18 cellular contexts compared by ENCODE assay signal in genomic region chr13:113855931-113856715, GRCh38. TPM values are rescaled to one million over a fixed set of nuclear protein-coding genes. Genes with fewer than 3 reads are reported as not detected.
DNase-seq lines count a peak whose midpoint lies in the region; ATAC-seq, FAIRE-seq and TF ChIP-seq lines count a peak whose summit lies in the region.
"Had no signal": no experiment of that assay in that cellular context is flagged by ENCODE, and none has a peak within 500 bp of the region (broad histone marks: within the 10 kb centered on the region; RNA-seq: fewer than 3 reads in every experiment).

No MANE protein-coding gene starts in this region.

- H3K27ac ChIP-seq in ACC112 (ENCODE audit: low read depth, low read length) (no peak overlapping the region), GM23338 (ENCODE audit: low read depth) (no peak overlapping the region), H1 (ENCODE audit: low read depth, low read length) (no peak overlapping the region), osteoblast (ENCODE audit: low read depth, low read length) (peak overlapping the region; percentile 29), upper lobe of right lung (no peak overlapping the region)
- H3K27ac ChIP-seq: SJSA1 had no signal

- H2BK5ac ChIP-seq in H1 (ENCODE audit: low read depth, low read length), result 0 out of 2 replicates have a peak overlapping the region, but pooled peaks have one; percentile 44

- WGBS in H1 (ENCODE audit: extremely low coverage in 1 of 2, insufficient coverage in 1 of 2, insufficient read length in 1 of 2, insufficient replicate concordance in 2 of 2, low coverage in 1 of 2, low lambda C conversion rate in 2 of 2, missing lambda C conversion rate in 1 of 2), 2 experiments, result 92% methylated on average over 25 of the region's 25 CpGs; no CpG with 5 or more reads in 1 of the 2 experiments

- no peak overlapping the region for H3K4me3 Mint-ChIP-seq in GM23338
- no peak overlapping the region for H3K4me3 Mint-ChIP-seq in stimulated activated naive B cell treated with anti-CD40 and anti-IgM and Interleukin-4, amounts not matched to agents 10 μg/mL and 1 μg/mL and 100 μg/mL, for 72 hours
- H3K4me3 Mint-ChIP-seq: B cell had no signal

- no peak overlapping the region for H4K8ac ChIP-seq in H1 (ENCODE audit: extremely low read depth, insufficient read depth, low read length)

- 0 out of 2 replicates have a peak overlapping the region, but pooled peaks have one; percentile 41 for H2BK15ac ChIP-seq in H1 (ENCODE audit: low read length)

- no peaks in the 10 kb centered on the region for H3K36me3 ChIP-seq in ACC112 (ENCODE audit: insufficient read depth, low read length)
- no peaks in the 10 kb centered on the region for H3K36me3 ChIP-seq in GM23338 (ENCODE audit: insufficient read depth)
- no peaks in the 10 kb centered on the region; a peak in 2 of 8 replicates for H3K36me3 ChIP-seq in H1 (ENCODE audit: control insufficient read depth in 2 of 4, insufficient read depth in 4 of 4, low read length in 3 of 4)
- H3K36me3 ChIP-seq in osteoblast (ENCODE audit: insufficient read depth, low read length), result peaks cover 65% of the 10 kb centered on the region
- H3K36me3 ChIP-seq in upper lobe of right lung, result no peaks in the 10 kb centered on the region

- no peak overlapping the region for H4K5ac ChIP-seq in H1 (ENCODE audit: insufficient read length, low read depth, low read length)

- no peak overlapping the region for H3K23ac ChIP-seq in H1 (ENCODE audit: insufficient read length)

- no peak for TF ChIP-seq RAD21 in H1 (IDR thresholded peaks at IDR 0.05 in 1 of 2, conservative IDR thresholded peaks at IDR 0.05 in 1 of 2; ENCODE audit: low read depth in 2 of 2, low read length in 2 of 2)

- peak overlapping the region; percentile 82 for H4K91ac ChIP-seq in H1 (replicated peaks; ENCODE audit: insufficient read length, low read length)

- H2BK12ac ChIP-seq in H1 (ENCODE audit: low read depth, low read length), result peak overlapping the region; percentile 27; the same call in 1 of the 2 replicates

- H2AFZ ChIP-seq in ACC112 (ENCODE audit: low read length, unreplicated experiment), result no peak overlapping the region
- no peak overlapping the region for H2AFZ ChIP-seq in GM23338
- no peak overlapping the region for H2AFZ ChIP-seq in H1 (ENCODE audit: low read length)
- H2AFZ ChIP-seq in osteoblast (ENCODE audit: low read length), result no peak overlapping the region

- H3K18ac ChIP-seq in H1 (ENCODE audit: extremely low read depth, low read length), result no peak overlapping the region; the same call in 1 of the 2 replicates

- H3K79me1 ChIP-seq in H1 (ENCODE audit: low read depth, low read length), result peaks cover 6% of the 10 kb centered on the region

- H3K27ac Mint-ChIP-seq in GM23338, result peak overlapping the region; percentile 34; the same call in 1 of the 2 replicates
- no peak overlapping the region for H3K27ac Mint-ChIP-seq in stimulated activated naive B cell treated with anti-CD40 and anti-IgM and Interleukin-4, amounts not matched to agents 10 μg/mL and 1 μg/mL and 100 μg/mL, for 72 hours
- H3K27ac Mint-ChIP-seq: activated naive CD4-positive, alpha-beta T cell treated with anti-CD3 and anti-CD28 coated beads, Interleukin-2, amount 50 U/mL, for 72 hours; B cell had no signal

- H2BK120ac ChIP-seq in H1 (replicated peaks; ENCODE audit: low read depth, low read length), result no peak overlapping the region

- H3K4me1 Mint-ChIP-seq in GM23338, result peaks cover 62% of the 10 kb centered on the region
- peaks cover 38 to 39% of the 10 kb centered on the region in 2 donors for H3K4me1 Mint-ChIP-seq in stimulated activated naive B cell treated with anti-CD40 and anti-IgM and Interleukin-4, amounts not matched to agents 10 μg/mL and 1 μg/mL and 100 μg/mL, for 72 hours

- H2BK20ac ChIP-seq in H1 (ENCODE audit: low read length), result no peak overlapping the region

- H3K4me2 ChIP-seq in GM23338, result no peak overlapping the region
- no peak overlapping the region for H3K4me2 ChIP-seq in H1 (ENCODE audit: insufficient read depth in 1 of 2, low read depth in 2 of 2, low read length in 2 of 2)
- peak overlapping the region; percentile 33 for H3K4me2 ChIP-seq in osteoblast (ENCODE audit: insufficient read depth, low read length)

- H3K4me1 ChIP-seq in ACC112 (ENCODE audit: control insufficient read depth, insufficient read depth, low read length, unreplicated experiment) (peaks cover 13% of the 10 kb centered on the region), GM23338 (ENCODE audit: insufficient read depth) (peaks cover 17% of the 10 kb centered on the region), H1 (replicated peaks in 1 of 4; ENCODE audit: control insufficient read depth in 3 of 4, insufficient read depth in 4 of 4, low read length in 3 of 4) (peaks cover 12 to 33% (median 18%) of the 10 kb centered on the region in 4 experiments), osteoblast (ENCODE audit: insufficient read depth, low read length) (peaks cover 59% of the 10 kb centered on the region), upper lobe of right lung (peaks cover 51% of the 10 kb centered on the region)

- H3K4me3 ChIP-seq in ACC112 (ENCODE audit: low read depth, low read length), result peak overlapping the region; percentile 18; the same call in 1 of the 2 replicates
- H3K4me3 ChIP-seq in GM23338, result no peak overlapping the region
- H3K4me3 ChIP-seq in H1 (ENCODE audit: extremely low read depth in 1 of 4, insufficient read depth in 2 of 4, low read depth in 3 of 4, low read length in 4 of 4), result no peak overlapping the region
- H3K4me3 ChIP-seq in osteoblast (ENCODE audit: insufficient read depth, low read length), result no peak overlapping the region
- H3K4me3 ChIP-seq in upper lobe of right lung, result no peak overlapping the region
- H3K4me3 ChIP-seq: GM12878, SJSA1, skin epidermis had no signal

- H3K27me3 ChIP-seq in ACC112 (ENCODE audit: insufficient read depth, low read length), result no peaks in the 10 kb centered on the region
- H3K27me3 ChIP-seq in GM23338 (ENCODE audit: insufficient read depth), result no peaks in the 10 kb centered on the region
- no peaks in the 10 kb centered on the region for H3K27me3 ChIP-seq in H1 (replicated peaks in 1 of 4; ENCODE audit: control insufficient read depth in 3 of 4, extremely low read depth in 1 of 4, insufficient read depth in 3 of 4, low read length in 3 of 4)
- no peaks in the 10 kb centered on the region for H3K27me3 ChIP-seq in osteoblast (ENCODE audit: insufficient read depth, low read length)
- no peaks in the 10 kb centered on the region for H3K27me3 ChIP-seq in upper lobe of right lung
- H3K27me3 ChIP-seq: SJSA1 had no signal

- H3F3A ChIP-seq in GM23338 (replicated peaks; ENCODE audit: low read depth), result peaks cover 25% of the 10 kb centered on the region

- CTCF ChIA-PET in H1 (lab: Charles Lee; ENCODE audit: partially characterized antibody), result interaction anchor here (0.8 to 1.6 kb wide), 4 partner anchors 10 to 235 kb away, joined by 3 to 4 read pairs (median 3); no protein-coding TSS in a partner anchor

- no peak for TF ChIP-seq EP300 in H1 (IDR thresholded peaks at IDR 0.05; ENCODE audit: borderline replicate concordance in 1 of 2, low read depth in 2 of 2, low read length in 2 of 2)

- no peak for DNase-seq in GM23338 (ENCODE audit: low spot score)
- DNase-seq in H1 (ENCODE audit: low read depth in 1 of 2, low spot score in 2 of 2), result peak in 1 of 2 experiments; percentile 33
- DNase-seq in osteoblast (ENCODE audit: insufficient read length, low spot score, missing footprints), result peak; percentile 63
- DNase-seq in upper lobe of right lung, result no peak
- no peak for DNase-seq in GM03348 (ENCODE audit: low spot score)
- DNase-seq in NCI-H2107 (lab: John Stamatoyannopoulos, UW), result no peak
- DNase-seq in stimulated activated naive B cell treated with anti-CD40 and anti-IgM and Interleukin-4, amounts not matched to agents 10 μg/mL and 1 μg/mL and 100 μg/mL, for 72 hours, result no peak
- DNase-seq: KG1; NCI-H1417 treated with DMSO at 0.1 percent for 48 hours; NCI-H345; stimulated activated naive CD4-positive, alpha-beta T cell treated with Interleukin-2 at 50 U/mL for 16 hours had no signal

- peaks cover 5% of the 10 kb centered on the region for H3K23me2 ChIP-seq in H1 (ENCODE audit: low read depth, low read length)

- H3K56ac ChIP-seq in H1 (replicated peaks; ENCODE audit: insufficient read length, low read depth, low read length), result no peak overlapping the region

- TF ChIP-seq CTCF in GM23338 (conservative IDR thresholded peaks at IDR 0.05; ENCODE audit: low read depth in 2 of 2) (no peak), H1 (IDR thresholded peaks at IDR 0.05; ENCODE audit: control extremely low read depth in 1 of 3, insufficient read depth in 1 of 3, low read depth in 1 of 3, low read length in 3 of 3) (no peak), osteoblast (IDR thresholded peaks at IDR 0.05; ENCODE audit: extremely low read depth, low read depth, low read length) (no peak), upper lobe of right lung (IDR thresholded peaks at IDR 0.05) (no peak)

- no peaks in the 10 kb centered on the region for H4K20me1 ChIP-seq in GM23338 (replicated peaks; ENCODE audit: insufficient read depth)
- H4K20me1 ChIP-seq in H1 (replicated peaks in 1 of 2; ENCODE audit: control insufficient read depth in 1 of 2, insufficient read depth in 2 of 2, low read length in 2 of 2), result peaks cover 0 to 12% of the 10 kb centered on the region in 2 experiments
- peaks cover 100% of the 10 kb centered on the region for H4K20me1 ChIP-seq in osteoblast (ENCODE audit: insufficient read depth, low read length)

- peaks cover 7% of the 10 kb centered on the region for H3K36me3 Mint-ChIP-seq in GM23338 (ENCODE audit: low read depth)
- H3K36me3 Mint-ChIP-seq in stimulated activated naive B cell treated with anti-CD40 and anti-IgM and Interleukin-4, amounts not matched to agents 10 μg/mL and 1 μg/mL and 100 μg/mL, for 72 hours, result peaks cover 38 to 73% of the 10 kb centered on the region in 2 donors
- H3K36me3 Mint-ChIP-seq: activated naive CD4-positive, alpha-beta T cell treated with anti-CD3 and anti-CD28 coated beads, Interleukin-2, amount 50 U/mL, for 72 hours had no signal

- H3K79me2 ChIP-seq in ACC112 (ENCODE audit: control insufficient read depth, insufficient read depth, low read length, unreplicated experiment) (peaks cover 58% of the 10 kb centered on the region), GM23338 (replicated peaks; ENCODE audit: insufficient read depth) (peaks cover 25% of the 10 kb centered on the region; the same call in 1 of the 2 replicates), H1 (ENCODE audit: control insufficient read depth in 1 of 2, insufficient read depth in 2 of 2, low read length in 2 of 2) (peaks cover 10 to 30% of the 10 kb centered on the region in 2 experiments), osteoblast (ENCODE audit: insufficient read depth, low read length) (peaks cover 100% of the 10 kb centered on the region)

- TF ChIP-seq POLR2A in H1 (IDR thresholded peaks at IDR 0.05; ENCODE audit: control extremely low read depth in 1 of 2, low read depth in 2 of 2, low read length in 2 of 2), result no peak

- peaks cover 24% of the 10 kb centered on the region for H3K27me3 Mint-ChIP-seq in GM23338 (ENCODE audit: insufficient read depth, low read depth, poor library complexity)
- peaks cover 37% of the 10 kb centered on the region in 2 donors for H3K27me3 Mint-ChIP-seq in stimulated activated naive B cell treated with anti-CD40 and anti-IgM and Interleukin-4, amounts not matched to agents 10 μg/mL and 1 μg/mL and 100 μg/mL, for 72 hours

- ATAC-seq in GM23338 (no peak), upper lobe of right lung (no peak)
- no peak for ATAC-seq in stimulated activated naive B cell treated with anti-CD40 and anti-IgM and Interleukin-4, amounts not matched to agents 10 μg/mL and 1 μg/mL and 100 μg/mL, for 72 hours (replicated peaks)
- ATAC-seq: activated naive CD4-positive, alpha-beta T cell treated with anti-CD3 and anti-CD28 coated beads, Interleukin-2, amount 50 U/mL, for 72 hours; GM12878 had no signal

- 0 out of 2 replicates have a peak overlapping the region, but pooled peaks have one; percentile 32 for H2AK5ac ChIP-seq in H1 (ENCODE audit: low read depth, low read length)

- H3K9me2 ChIP-seq in GM23338 (ENCODE audit: insufficient read depth), result no peaks in the 10 kb centered on the region; the same call in 1 of the 2 replicates

- POLR2A ChIA-PET in H1 (lab: Charles Lee; ENCODE audit: partially characterized antibody), result interaction anchor here (0.5 to 1.8 kb wide), 3 partner anchors 12 to 425 kb away, joined by 3 to 5 read pairs (median 4); partner anchors contain the start of gene UPF3A

- no peaks in the 10 kb centered on the region; the same call in 2 of the 3 replicates for H3K9me3 Mint-ChIP-seq in GM23338
- peaks cover 9 to 13% of the 10 kb centered on the region in 2 donors for H3K9me3 Mint-ChIP-seq in stimulated activated naive B cell treated with anti-CD40 and anti-IgM and Interleukin-4, amounts not matched to agents 10 μg/mL and 1 μg/mL and 100 μg/mL, for 72 hours

- no peak overlapping the region for H3K14ac ChIP-seq in H1 (ENCODE audit: insufficient read length)

- H3K9ac ChIP-seq in H1 (replicated peaks in 1 of 4; ENCODE audit: extremely low read depth in 1 of 4, low read depth in 3 of 4, low read length in 3 of 4), result no peak overlapping the region; a peak in 1 of 7 replicates

- intact Hi-C loops in upper lobe of right lung (cut with DNase I), result no loop called here

- H3K4ac ChIP-seq in H1 (replicated peaks; ENCODE audit: insufficient read length, low read depth, low read length), result no peak overlapping the region

- H3K9me3 ChIP-seq in H1 (ENCODE audit: insufficient read depth in 2 of 2, low read depth in 1 of 2, low read length in 1 of 2) (0 out of 4 replicates have a peak, but pooled peaks cover 0 to 2% of the 10 kb centered on the region in 2 experiments), osteoblast (ENCODE audit: low read depth, low read length) (no peaks in the 10 kb centered on the region), upper lobe of right lung (no peaks in the 10 kb centered on the region)
- H3K9me3 ChIP-seq: SJSA1 had no signal

- no peak for FAIRE-seq in H1 (lab: Jason Lieb, UNC)
- FAIRE-seq: endometrium, GM12878 had no signal

RNA-seq across cellular contexts. Expression of gene GAS6, which starts 7.8 kb away (rescaled TPM):
- 18.0 and 21.2 TPM in 2 replicates for total RNA-seq in GM23338 (2014; rRNA removed; shearing (Covaris generic))
- polyA plus RNA-seq in GM23338 (2016; fragmentation: Nextera tagmentation; extraction: Ambion mirVana) (7.9 and 8.8 TPM in 2 replicates), H1 (2011; rRNA removed) (31.0 and 37.3 TPM in 2 replicates)
- total RNA-seq in H1 (2021; fragmentation: NEBNext Ultra II Directional; extraction: Animal tissue kit (Norgen Biotek cat#: 25700)), result 18.4 and 18.6 TPM in 2 replicates
- 33.1 TPM for polyA plus RNA-seq in H1 (2011; cell fraction: cytosol; rRNA removed)
- polyA plus RNA-seq in H1 (2011; cell fraction: nucleus; rRNA removed), result 60.3 TPM
- 17.9 to 34.8 TPM (median 30.9 TPM) in 4 replicates for polyA plus RNA-seq in H1 (2012, experiment 1 of 2)
- 18.3 TPM for polyA plus RNA-seq in H1 (2012, experiment 2 of 2)
- polyA plus RNA-seq in H1 (2013, experiment 1 of 2), result 11.4 TPM
- polyA plus RNA-seq in H1 (2013, experiment 2 of 2), result 10.5 TPM
- polyA minus RNA-seq in H1 (2011; rRNA and poly(A)+ RNA removed), result 6.4 and 7.4 TPM in 2 replicates
- 11.8 TPM for polyA minus RNA-seq in H1 (2011; cell fraction: cytosol; rRNA and poly(A)+ RNA removed)
- polyA minus RNA-seq in H1 (2011; cell fraction: nucleus; rRNA and poly(A)+ RNA removed), result 13.8 TPM
- total RNA-seq in osteoblast (417 and 480 TPM in 2 replicates), upper lobe of right lung (197 TPM)
